14 cellular contexts compared by ENCODE assay signal in genomic region chr13:97631158-97631557, GRCh38.
A peak's percentile ranks its signal among the peaks of the same experiment; 100 is the strongest.
DNase-seq lines count a peak whose midpoint lies in the region; ATAC-seq and TF ChIP-seq lines count a peak whose summit lies in the region.
"Had no signal": no experiment of that assay in that cellular context is flagged by ENCODE, and none has a peak within 500 bp of the region (broad histone marks: within the 10 kb centered on the region; RNA-seq: fewer than 3 reads in every experiment).

No MANE protein-coding gene starts in this region.

- H3K4me3 ChIP-seq in SK-N-SH (ENCODE audit: low read depth in 2 of 2, low read length in 1 of 2) = no peak overlapping the region
- H3K4me3 ChIP-seq in SJCRH30 = no peak overlapping the region
- H3K4me3 ChIP-seq in vagina = no peak overlapping the region
- H3K4me3 ChIP-seq: transverse colon had no signal

- H3K9me2 ChIP-seq in SK-N-SH = no peaks in the 10 kb centered on the region

- 29% methylated on average over 1 of the region's 3 CpGs for WGBS in SK-N-SH (ENCODE audit: low lambda C conversion rate)

- DNase-seq in SK-N-SH (no peak), SJCRH30 (peak; percentile 42 to 54), vagina (ENCODE audit: extremely low spot score in 2 of 2) (no peak)
- no peak for DNase-seq in activated CD4-positive, alpha-beta T cell treated with anti-CD3 and anti-CD28 coated beads, Interleukin-2, amount 50 U/mL, for 4 hours
- DNase-seq: DMS79 treated with DMSO at 0.1 percent for 48 hours; effector memory CD4-positive, alpha-beta T cell; NCI-H69; right cardiac atrium; T-helper 1 cell; transverse colon had no signal

- H3K27me3 ChIP-seq in SK-N-SH (ENCODE audit: insufficient read depth) (no peaks in the 10 kb centered on the region), SJCRH30 (no peaks in the 10 kb centered on the region), vagina (no peaks in the 10 kb centered on the region)
- H3K27me3 ChIP-seq: transverse colon had no signal

- POLR2A ChIA-PET in SK-N-SH (lab: Yijun Ruan, JAX) = no interaction called here

- H3K4me1 ChIP-seq in SK-N-SH (ENCODE audit: control insufficient read depth in 1 of 2, insufficient read depth in 2 of 2, low read depth in 1 of 2, low read length in 1 of 2) (peaks cover 0 to 7% of the 10 kb centered on the region in 2 experiments; a peak in 3 of 4 replicates), SJCRH30 (peaks cover 5% of the 10 kb centered on the region), vagina (no peaks in the 10 kb centered on the region)
- H3K4me1 ChIP-seq: transverse colon had no signal

- no peak for TF ChIP-seq POLR2A in vagina (IDR thresholded peaks at IDR 0.05)

- H3K4me2 ChIP-seq in SK-N-SH = no peak overlapping the region

- CTCF ChIA-PET in SK-N-SH (lab: Yijun Ruan, JAX) = interaction anchor here (1.0 kb wide), 1 partner anchor 9 kb away, joined by 3 read pairs; no protein-coding TSS in a partner anchor

- no peak for TF ChIP-seq RAD21 in SK-N-SH (IDR thresholded peaks at IDR 0.05; ENCODE audit: low read length)

- H3K79me2 ChIP-seq in SK-N-SH (ENCODE audit: insufficient read depth) = no peaks in the 10 kb centered on the region

- ATAC-seq in SK-N-SH treated with all-trans-retinoic acid at 6 μM for 48 hours (no peak), HG02884 (IDR thresholded peaks at IDR 0.05; ENCODE audit: unreplicated experiment) (peak; percentile 43), HG02763 (IDR thresholded peaks at IDR 0.05; ENCODE audit: unreplicated experiment) (no peak)
- no peak for ATAC-seq in activated CD4-positive, CD25-positive, alpha-beta regulatory T cell treated with anti-CD3 and anti-CD28 coated beads, Interleukin-2, amount 50 U/mL, for 24 hours
- ATAC-seq: right cardiac atrium had no signal

- no peaks in the 10 kb centered on the region for H4K20me1 ChIP-seq in SK-N-SH (ENCODE audit: insufficient read depth)

- H3K9me3 ChIP-seq in SK-N-SH (no peaks in the 10 kb centered on the region), SJCRH30 (replicated peaks) (no peaks in the 10 kb centered on the region), vagina (peaks cover 3% of the 10 kb centered on the region)
- H3K9me3 ChIP-seq: transverse colon had no signal

- no peak overlapping the region for H2AFZ ChIP-seq in SK-N-SH (ENCODE audit: low read depth)

- H3K36me3 ChIP-seq in SK-N-SH (replicated peaks in 1 of 2; ENCODE audit: control insufficient read depth in 1 of 2, insufficient read depth in 2 of 2, low read length in 1 of 2) (no peaks in the 10 kb centered on the region), SJCRH30 (no peaks in the 10 kb centered on the region), vagina (no peaks in the 10 kb centered on the region)
- H3K36me3 ChIP-seq: transverse colon had no signal

- TF ChIP-seq CTCF in SK-N-SH (IDR thresholded peaks at IDR 0.05) (peak; percentile 10; the same call in 1 of the 2 replicates), vagina (IDR thresholded peaks at IDR 0.05) (no peak)

- TF ChIP-seq EP300 in SK-N-SH (IDR thresholded peaks at IDR 0.05; ENCODE audit: borderline replicate concordance in 1 of 2, low read depth in 1 of 2, low read length in 1 of 2) = no peak

- H3K27ac ChIP-seq in SK-N-SH (ENCODE audit: low read depth in 2 of 2, low read length in 1 of 2) (no peak overlapping the region), SJCRH30 (no peak overlapping the region), vagina (no peak overlapping the region)
- H3K27ac ChIP-seq: transverse colon had no signal

- H3K9ac ChIP-seq in SK-N-SH = no peak overlapping the region

- intact Hi-C loops in vagina (cut with DNase I) = no loop called here

- H3F3A ChIP-seq in SK-N-SH (replicated peaks; ENCODE audit: insufficient read depth) = no peaks in the 10 kb centered on the region

TF ChIP-seq in SK-N-SH, 30 proteins besides CTCF, POLR2A, EP300 and RAD21 (continues in another document):
- no peak for TF ChIP-seq USF1 (IDR thresholded peaks at IDR 0.05; ENCODE audit: borderline replicate concordance, low read depth)
- TF ChIP-seq YY1 (IDR thresholded peaks at IDR 0.05; ENCODE audit: low read depth) = no peak
- no peak for TF ChIP-seq SMC3 (IDR thresholded peaks at IDR 0.05; ENCODE audit: low read depth, low read length)
- TF ChIP-seq GABPA (IDR thresholded peaks at IDR 0.05; ENCODE audit: low read depth) = no peak
- no peak for TF ChIP-seq POLR2AphosphoS5 (IDR thresholded peaks at IDR 0.05; ENCODE audit: low read depth, low read length)
- TF ChIP-seq NFIC (IDR thresholded peaks at IDR 0.05; ENCODE audit: borderline replicate concordance) = no peak
- TF ChIP-seq EZH2phosphoT487 (IDR thresholded peaks at IDR 0.05; ENCODE audit: borderline replicate concordance, low read depth) = no peak
- TF ChIP-seq NRF1 (IDR thresholded peaks at IDR 0.05; ENCODE audit: low read depth, low read length) = no peak
- no peak for TF ChIP-seq RCOR1 (IDR thresholded peaks at IDR 0.05; ENCODE audit: low read length)
- no peak for TF ChIP-seq GATA2 (CRISPR knock-in tag; IDR thresholded peaks at IDR 0.05)
- no peak for TF ChIP-seq PBX3 (IDR thresholded peaks at IDR 0.05)

TF ChIP-seq in SK-N-SH treated with all-trans-retinoic acid at 6 μM for 48 hours, 23 proteins besides CTCF, POLR2A, EP300 and RAD21 (continues in another document):
- TF ChIP-seq ZC3H10 (CRISPR knock-in tag; IDR thresholded peaks at IDR 0.05) (no peak), ISL1 (CRISPR knock-in tag; IDR thresholded peaks at IDR 0.05) (no peak), ESRRG (CRISPR knock-in tag; IDR thresholded peaks at IDR 0.05) (no peak), ZNF565 (CRISPR knock-in tag; conservative IDR thresholded peaks at IDR 0.05; ENCODE audit: low read depth) (no peak), BACH2 (CRISPR knock-in tag; IDR thresholded peaks at IDR 0.05; ENCODE audit: borderline replicate concordance) (no peak), ARNTL (CRISPR knock-in tag; IDR thresholded peaks at IDR 0.05; ENCODE audit: borderline replicate concordance, low read depth) (no peak), ZFP30 (CRISPR knock-in tag; IDR thresholded peaks at IDR 0.05) (no peak), TSHZ2 (CRISPR knock-in tag; IDR thresholded peaks at IDR 0.05) (no peak), POU6F1 (CRISPR knock-in tag; IDR thresholded peaks at IDR 0.05; ENCODE audit: borderline replicate concordance, low read depth) (no peak), PATZ1 (CRISPR knock-in tag; IDR thresholded peaks at IDR 0.05; ENCODE audit: borderline replicate concordance) (no peak)

Comparison
In these comparisons a context has a peak if more than half of its experiments do, and no peak if none do; other contexts are left out.
1. DNase-seq: peak in SJCRH30 (2 of 2); none in SK-N-SH (single experiment), vagina (0 of 2) and activated CD4-positive, alpha-beta T cell treated with anti-CD3 and anti-CD28 coated beads, Interleukin-2, amount 50 U/mL, for 4 hours (0 of 2).